In genomic region chrX:37361596-37361995, GRCh38 we compare ENCODE assay signal across 35 cellular contexts. TPM values are rescaled to one million over a fixed set of nuclear protein-coding genes. Genes with fewer than 3 reads are reported as not detected.
DNase-seq lines count a peak whose midpoint lies in the region; ATAC-seq, FAIRE-seq and TF ChIP-seq lines count a peak whose summit lies in the region.
"Had no signal": no experiment of that assay in that cellular context is flagged by ENCODE, and none has a peak within 500 bp of the region (broad histone marks: within the 10 kb centered on the region; RNA-seq: fewer than 3 reads in every experiment).

No MANE protein-coding gene starts in this region.

- no TSS peak for BruUV-seq in endothelial cell of umbilical vein (replicated peaks; lab: Mats Ljungman, UMichigan)

- H3K4me2 ChIP-seq in endothelial cell of umbilical vein (ENCODE audit: insufficient read depth, low read length) (peak overlapping the region; percentile 17), osteoblast (ENCODE audit: insufficient read depth, low read length) (peak overlapping the region; percentile 10)
- H3K4me2 ChIP-seq: neural progenitor cell, SK-N-SH had no signal

- no peak for ATAC-seq in GM21423 (IDR thresholded peaks at IDR 0.05; ENCODE audit: unreplicated experiment)
- ATAC-seq: activated naive CD4-positive, alpha-beta T cell treated with anti-CD3 and anti-CD28 coated beads, Interleukin-2, amount 50 U/mL, for 72 hours; activated T-helper 17 cell treated with anti-CD3 and anti-CD28 coated beads, Interleukin-2, amount 50 U/mL, for 72 hours; stimulated activated naive CD8-positive, alpha-beta T cell treated with anti-CD3 and anti-CD28 coated beads, Interleukin-15, Interleukin-2, amounts not matched to agents 100 U/mL and 50 U/mL, for 24 hours had no signal

- intact Hi-C loops in endothelial cell of umbilical vein (cut with micrococcal nuclease), result no loop called here

- H3K27me3 ChIP-seq in endothelial cell of umbilical vein (ENCODE audit: control insufficient read depth in 2 of 2, insufficient read depth in 2 of 2, low read length in 2 of 2) (no peaks in the 10 kb centered on the region), osteoblast (ENCODE audit: insufficient read depth, low read length) (no peaks in the 10 kb centered on the region)
- H3K27me3 ChIP-seq: neural progenitor cell, sigmoid colon, uterus had no signal

- H3K9me1 ChIP-seq in endothelial cell of umbilical vein (replicated peaks; ENCODE audit: control insufficient read depth, extremely low read depth, insufficient read depth, low read length), result no peaks in the 10 kb centered on the region

- TF ChIP-seq CTCF in endothelial cell of umbilical vein (IDR thresholded peaks at IDR 0.05; ENCODE audit: extremely low read depth in 1 of 2, insufficient read depth in 1 of 2, low read depth in 1 of 2, low read length in 2 of 2) (no peak), osteoblast (IDR thresholded peaks at IDR 0.05; ENCODE audit: extremely low read depth, low read depth, low read length) (no peak)

- dilution Hi-C loops in endothelial cell of umbilical vein (cut with MboI; ENCODE audit: extremely low pct_ligation_motif_present, low sequenced_read_pairs), result no loop called here

- peaks cover 2% of the 10 kb centered on the region for H4K20me1 ChIP-seq in endothelial cell of umbilical vein (replicated peaks; ENCODE audit: control insufficient read depth, extremely low read depth, insufficient read depth, low read length)
- H4K20me1 ChIP-seq in osteoblast (ENCODE audit: insufficient read depth, low read length), result no peaks in the 10 kb centered on the region

- H3K9me3 ChIP-seq in endothelial cell of umbilical vein (replicated peaks; ENCODE audit: control insufficient read depth, insufficient read depth, low read length) (no peaks in the 10 kb centered on the region), osteoblast (ENCODE audit: low read depth, low read length) (no peaks in the 10 kb centered on the region)
- H3K9me3 ChIP-seq: sigmoid colon, uterus had no signal

- H3K27ac ChIP-seq in endothelial cell of umbilical vein (ENCODE audit: insufficient read depth, low read depth, low read length) (no peak overlapping the region), osteoblast (ENCODE audit: low read depth, low read length) (no peak overlapping the region)
- H3K27ac ChIP-seq: neural progenitor cell, sigmoid colon, uterus had no signal

- H3K9ac ChIP-seq in endothelial cell of umbilical vein (replicated peaks; ENCODE audit: extremely low read depth, insufficient read depth, low read length), result no peak overlapping the region
- H3K9ac ChIP-seq: neural progenitor cell, SK-N-SH had no signal

- H3K4me1 ChIP-seq in endothelial cell of umbilical vein (ENCODE audit: control insufficient read depth, extremely low read depth, insufficient read depth, low read length) (peaks cover 5% of the 10 kb centered on the region), osteoblast (ENCODE audit: insufficient read depth, low read length) (no peaks in the 10 kb centered on the region)
- H3K4me1 ChIP-seq: HAP-1, neural progenitor cell, sigmoid colon, uterus had no signal

- H3K79me2 ChIP-seq in endothelial cell of umbilical vein (ENCODE audit: control insufficient read depth, insufficient read depth, low read length) (peaks cover 68% of the 10 kb centered on the region), osteoblast (ENCODE audit: insufficient read depth, low read length) (peaks cover 58% of the 10 kb centered on the region)

- H3K36me3 ChIP-seq in endothelial cell of umbilical vein (ENCODE audit: control insufficient read depth in 2 of 2, extremely low read depth in 1 of 2, insufficient read depth in 2 of 2, low read length in 2 of 2), result no peaks in the 10 kb centered on the region
- no peaks in the 10 kb centered on the region for H3K36me3 ChIP-seq in osteoblast (ENCODE audit: insufficient read depth, low read length)
- H3K36me3 ChIP-seq: HAP-1, neural progenitor cell, sigmoid colon, uterus had no signal

- DNase-seq in COLO829 (ENCODE audit: low spot score), result peak; percentile 13
- peak; percentile 36 for DNase-seq in M059J (ENCODE audit: low read depth)
- DNase-seq in endothelial cell of umbilical vein (ENCODE audit: low read depth, low spot score), result no peak
- DNase-seq in osteoblast (ENCODE audit: insufficient read length, low spot score, missing footprints), result peak; percentile 32
- DNase-seq in glomerular visceral epithelial cell (ENCODE audit: extremely low spot score), result no peak
- no peak for DNase-seq in pons (ENCODE audit: low spot score)
- no peak for DNase-seq in activated CD8-positive, alpha-beta memory T cell treated with anti-CD3 and anti-CD28 coated beads, Interleukin-2, amount 50 U/mL, for 4 hours
- DNase-seq: activated CD4-positive, alpha-beta memory T cell treated with anti-CD3 and anti-CD28 coated beads for 36 hours; activated CD4-positive, CD25-positive, alpha-beta regulatory T cell treated with anti-CD3 and anti-CD28 coated beads, Interleukin-2, amount 50 U/mL, for 72 hours; activated CD8-positive, alpha-beta memory T cell treated with anti-CD3 and anti-CD28 coated beads, Interleukin-2, amount 50 U/mL, for 48 hours; AML-193; aorta; caudate nucleus; CD4-positive, alpha-beta T cell; DMS 273 treated with DMSO at 0.1 percent for 48 hours; endodermal cell; head of caudate nucleus; KG1; NCI-H1417 treated with DMSO at 0.1 percent for 48 hours; NCI-H2081 treated with DMSO at 0.1 percent for 48 hours; NCI-H446; NCI-H82; sigmoid colon; SK-N-SH; stimulated activated naive CD8-positive, alpha-beta T cell treated with anti-CD3 and anti-CD28 coated beads, Interleukin-15, Interleukin-2, amounts not matched to agents 100 U/mL and 50 U/mL, for 24 hours; uterus had no signal

- FAIRE-seq in endothelial cell of umbilical vein (lab: Jason Lieb, UNC), result no peak
- FAIRE-seq: A204.1 had no signal

- POLR2A ChIA-PET in endothelial cell of umbilical vein (lab: Charles Lee), result no interaction called here

- H2AFZ ChIP-seq in endothelial cell of umbilical vein (ENCODE audit: low read depth, low read length) (no peak overlapping the region), osteoblast (ENCODE audit: low read length) (no peak overlapping the region)
- H2AFZ ChIP-seq: neural progenitor cell had no signal

- H3K4me3 ChIP-seq in endothelial cell of umbilical vein (replicated peaks in 1 of 3; ENCODE audit: insufficient read depth in 1 of 3, low read depth in 1 of 3, low read length in 3 of 3) (no peak overlapping the region), osteoblast (ENCODE audit: insufficient read depth, low read length) (no peak overlapping the region)
- H3K4me3 ChIP-seq: HAP-1, lung, neural progenitor cell, sigmoid colon, uterus had no signal

- no peak for TF ChIP-seq POLR2A in endothelial cell of umbilical vein (IDR thresholded peaks at IDR 0.05; ENCODE audit: low read depth, low read length)

- CTCF ChIA-PET in endothelial cell of umbilical vein (lab: Charles Lee), result no interaction called here

TF ChIP-seq in endothelial cell of umbilical vein, 7 proteins besides CTCF, POLR2A, EP300 and RAD21:
- TF ChIP-seq FOS (IDR thresholded peaks at IDR 0.05; ENCODE audit: borderline replicate concordance, insufficient read depth, low read length), result no peak
- no peak for TF ChIP-seq POLR2AphosphoS5 (IDR thresholded peaks at IDR 0.05; ENCODE audit: insufficient read depth, low read depth, low read length)
- TF ChIP-seq MYC (IDR thresholded peaks at IDR 0.05; ENCODE audit: low read depth, low read length), result no peak
- no peak for TF ChIP-seq JUN (IDR thresholded peaks at IDR 0.05; ENCODE audit: borderline replicate concordance, insufficient read depth, insufficient read length, low read depth)
- TF ChIP-seq EZH2 (IDR thresholded peaks at IDR 0.05; ENCODE audit: borderline replicate concordance, low read depth, low read length, severe bottlenecking), result no peak
- no peak for TF ChIP-seq MAX (IDR thresholded peaks at IDR 0.05; ENCODE audit: insufficient read depth, insufficient read length)
- TF ChIP-seq GATA2 (IDR thresholded peaks at IDR 0.05; ENCODE audit: insufficient read depth, insufficient read length, low read depth, low read length), result no peak

RNA-seq across cellular contexts. Expression of gene PRRG1, which starts 12.4 kb away (rescaled TPM):
- total RNA-seq in M059J (2014; rRNA removed; shearing (Covaris generic)), result 14.9 and 18.4 TPM in 2 replicates
- 28.3 and 37.6 TPM in 2 replicates for total RNA-seq in endothelial cell of umbilical vein
- polyA plus RNA-seq in endothelial cell of umbilical vein, result 46.3 TPM in 2 replicates
- 22.4 and 22.5 TPM in 2 replicates for polyA plus RNA-seq in endothelial cell of umbilical vein (2011; cell fraction: cytosol; rRNA removed)
- polyA plus RNA-seq in endothelial cell of umbilical vein (2011; cell fraction: nucleus; rRNA removed), result 29.3 and 33.3 TPM in 2 replicates
- polyA plus RNA-seq in endothelial cell of umbilical vein (2012), result 28.8 and 39.5 TPM in 2 replicates
- 91.0 and 105 TPM in 2 replicates for polyA minus RNA-seq in endothelial cell of umbilical vein
- 10.9 TPM for polyA minus RNA-seq in endothelial cell of umbilical vein (2011; cell fraction: cytosol; rRNA and poly(A)+ RNA removed)
- 57.9 and 77.3 TPM in 2 replicates for polyA minus RNA-seq in endothelial cell of umbilical vein (2011; cell fraction: nucleus; rRNA and poly(A)+ RNA removed)
- 11.5 and 16.3 TPM in 2 replicates for total RNA-seq in osteoblast
- total RNA-seq: activated CD4-positive, alpha-beta memory T cell treated with anti-CD3 and anti-CD28 coated beads for 36 hours; activated naive CD4-positive, alpha-beta T cell treated with anti-CD3 and anti-CD28 coated beads, Interleukin-2, amount 50 U/mL, for 72 hours; activated T-helper 17 cell treated with anti-CD3 and anti-CD28 coated beads, Interleukin-2, amount 50 U/mL, for 72 hours; CD4-positive, alpha-beta T cell; G401; OCI-LY7 had no signal

Comparison
In these comparisons a context has a peak if more than half of its experiments do, and no peak if none do; other contexts are left out.
1. DNase-seq: peak in COLO829 (single experiment), M059J (single experiment) and osteoblast (single experiment); none in endothelial cell of umbilical vein (single experiment), glomerular visceral epithelial cell (single experiment), pons (single experiment) and activated CD8-positive, alpha-beta memory T cell treated with anti-CD3 and anti-CD28 coated beads, Interleukin-2, amount 50 U/mL, for 4 hours (single experiment).